ENCODE assay signal across 1 cellular context in genomic region chr16:71883849-71884638, GRCh38.
TF ChIP-seq lines count a peak whose summit lies in the region.

Gene ZNF821, minus strand, starts transcription at chr16:71884182. Its CDS starts 4,236 bp downstream, at chr16:71879946.

TF ChIP-seq in K562, 482 proteins besides CTCF, POLR2A, EP300 and RAD21 (continued from another document and continues in another):
- no peak for TF ChIP-seq HCFC1 (IDR thresholded peaks at IDR 0.05; ENCODE audit: low read depth, low read length)
- no peak for TF ChIP-seq ILK (tag; IDR thresholded peaks at IDR 0.05; ENCODE audit: borderline replicate concordance, low read depth)
- TF ChIP-seq PHB (CRISPR knock-in tag; IDR thresholded peaks at IDR 0.05), result no peak
- no peak for TF ChIP-seq GABPB2 (CRISPR knock-in tag; conservative IDR thresholded peaks at IDR 0.05)
- no peak for TF ChIP-seq JUN (IDR thresholded peaks at IDR 0.05; ENCODE audit: borderline replicate concordance, low read depth, low read length)
- no peak for TF ChIP-seq JUN (CRISPR knock-in tag; IDR thresholded peaks at IDR 0.05; ENCODE audit: borderline replicate concordance)
- no peak for TF ChIP-seq SAFB2 (IDR thresholded peaks at IDR 0.05; ENCODE audit: borderline replicate concordance, low read depth, low read length, severe bottlenecking)
- TF ChIP-seq RNF219 (CRISPR knock-in tag; IDR thresholded peaks at IDR 0.05), result no peak
- TF ChIP-seq KAT8 (IDR thresholded peaks at IDR 0.05; ENCODE audit: low read depth), result no peak
- no peak for TF ChIP-seq ARID3A (IDR thresholded peaks at IDR 0.05; ENCODE audit: borderline replicate concordance, low read depth, low read length)
- TF ChIP-seq ZNF740 (CRISPR knock-in tag; IDR thresholded peaks at IDR 0.05), result no peak
- TF ChIP-seq ZNF740 (tag; IDR thresholded peaks at IDR 0.05), result no peak
- peak; percentile 76 for TF ChIP-seq RBFOX2 (IDR thresholded peaks at IDR 0.05; ENCODE audit: low read depth, low read length)
- no peak for TF ChIP-seq SMAD3 (CRISPR knock-in tag; conservative IDR thresholded peaks at IDR 0.05)
- TF ChIP-seq U2AF1 (optimal IDR thresholded peaks at IDR 0.05; ENCODE audit: low read depth, low read length), result no peak
- TF ChIP-seq DMBX1 (CRISPR knock-in tag; IDR thresholded peaks at IDR 0.05; ENCODE audit: borderline replicate concordance), result peak; percentile 81
- no peak for TF ChIP-seq MEF2A (IDR thresholded peaks at IDR 0.05; ENCODE audit: control insufficient read depth, low read depth, low read length)
- no peak for TF ChIP-seq THRA (IDR thresholded peaks at IDR 0.05)
- no peak; the same call in 1 of the 2 replicates for TF ChIP-seq RFX7 (CRISPR knock-in tag; IDR thresholded peaks at IDR 0.05)
- TF ChIP-seq ZNF124 (CRISPR knock-in tag; IDR thresholded peaks at IDR 0.05), result no peak
- TF ChIP-seq GABPB1 (CRISPR knock-in tag; IDR thresholded peaks at IDR 0.05), result 0 out of 2 replicates have a peak, but pooled peaks have one; percentile 17
- TF ChIP-seq SIN3B (IDR thresholded peaks at IDR 0.05; ENCODE audit: low read depth), result peak; percentile 63
- TF ChIP-seq VEZF1 (CRISPR knock-in tag; IDR thresholded peaks at IDR 0.05), result peak; percentile 78
- TF ChIP-seq ZKSCAN8 (CRISPR knock-in tag; IDR thresholded peaks at IDR 0.05), result peak; percentile 43; the same call in 1 of the 2 replicates
- TF ChIP-seq FIP1L1 (IDR thresholded peaks at IDR 0.05; ENCODE audit: low read depth, low read length, poor library complexity, severe bottlenecking), result peak; percentile 76
- TF ChIP-seq SAP30 (IDR thresholded peaks at IDR 0.05; ENCODE audit: borderline replicate concordance, insufficient read depth, low read depth, low read length, poor library complexity, severe bottlenecking), result peak; percentile 37
- TF ChIP-seq ETS1 (conservative IDR thresholded peaks at IDR 0.05; ENCODE audit: control insufficient read depth, low read depth, low read length), result peak; percentile 20; the same call in 1 of the 2 replicates
- TF ChIP-seq CREB5 (CRISPR knock-in tag; IDR thresholded peaks at IDR 0.05), result no peak
- TF ChIP-seq FUS (optimal IDR thresholded peaks at IDR 0.05; ENCODE audit: low read depth, low read length), result peak; percentile 67
- TF ChIP-seq CBX5 (IDR thresholded peaks at IDR 0.05; ENCODE audit: borderline replicate concordance, low read depth), result no peak
- TF ChIP-seq HMGN3 (IDR thresholded peaks at IDR 0.05; ENCODE audit: borderline replicate concordance, extremely low read depth, insufficient read length, low read depth, low read length), result peak; percentile 42
- TF ChIP-seq GTF2E2 (tag; IDR thresholded peaks at IDR 0.05), result no peak
- peak; percentile 84 for TF ChIP-seq TARDBP (IDR thresholded peaks at IDR 0.05)
- no peak for TF ChIP-seq SNIP1 (IDR thresholded peaks at IDR 0.05; ENCODE audit: low read depth)
- TF ChIP-seq PTBP1 (IDR thresholded peaks at IDR 0.05; ENCODE audit: low read depth, low read length), result no peak
- TF ChIP-seq TAF15 (IDR thresholded peaks at IDR 0.05; ENCODE audit: low read depth, low read length), result no peak
- no peak for TF ChIP-seq SIRT6 (IDR thresholded peaks at IDR 0.05; ENCODE audit: low read depth, low read length)
- TF ChIP-seq TAF1 (IDR thresholded peaks at IDR 0.05; ENCODE audit: control insufficient read depth, extremely low read depth, insufficient read depth, low read length, severe bottlenecking), result peak; percentile 40
- no peak for TF ChIP-seq ZEB2 (IDR thresholded peaks at IDR 0.05)
- TF ChIP-seq ZNF24 (IDR thresholded peaks at IDR 0.05), result no peak; the same call in 1 of the 2 replicates
- TF ChIP-seq NKRF (IDR thresholded peaks at IDR 0.05; ENCODE audit: borderline replicate concordance), result peak; percentile 75
- TF ChIP-seq TCF7 (IDR thresholded peaks at IDR 0.05; ENCODE audit: borderline replicate concordance), result no peak
- no peak for TF ChIP-seq BCLAF1 (IDR thresholded peaks at IDR 0.05; ENCODE audit: borderline replicate concordance in 1 of 2, control insufficient read depth in 1 of 2, low read depth in 2 of 2, low read length in 1 of 2)
- TF ChIP-seq ZNF12 (CRISPR knock-in tag; IDR thresholded peaks at IDR 0.05), result no peak
